ENCODE assay signal across 10 cellular contexts in the genomic region with DNA sequence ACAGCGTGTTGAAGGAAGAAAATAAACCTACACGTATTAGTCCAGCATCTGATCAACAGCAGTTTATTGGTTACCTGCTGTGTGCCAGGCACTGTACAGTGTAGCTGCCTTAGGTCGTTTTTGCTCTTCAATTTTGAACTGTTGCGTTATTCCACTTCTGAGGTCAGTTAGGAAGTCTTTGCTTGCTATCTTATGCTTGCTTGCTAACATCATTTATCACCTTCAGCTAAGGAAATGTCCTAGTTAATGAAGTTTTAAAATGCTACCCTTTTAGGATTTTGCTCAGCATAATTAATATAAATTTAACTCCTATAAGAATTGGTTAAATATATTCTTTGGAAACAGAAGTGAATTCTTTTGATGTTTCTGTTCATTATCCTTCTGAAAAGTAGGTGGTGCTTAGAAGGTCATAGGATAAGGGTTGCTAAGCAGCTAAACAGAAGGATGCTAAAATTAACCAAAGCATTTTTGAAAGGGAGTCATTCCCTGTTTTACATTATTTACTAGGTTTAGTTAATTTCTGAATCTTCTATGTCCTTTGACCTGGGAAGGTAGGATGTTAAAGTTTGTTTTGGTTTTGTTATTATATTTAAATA. TPM values are rescaled to one million over a fixed set of nuclear protein-coding genes. Genes with fewer than 3 reads are reported as not detected.
DNase-seq lines count a peak whose midpoint lies in the region; ATAC-seq and TF ChIP-seq lines count a peak whose summit lies in the region.
"Had no signal": no experiment of that assay in that cellular context is flagged by ENCODE, and none has a peak within 500 bp of the region (broad histone marks: within the 10 kb centered on the region; RNA-seq: fewer than 3 reads in every experiment).

No MANE protein-coding gene starts in this region.

- H3K4me2 ChIP-seq in BLaER1 treated with 17β-estradiol and CSF1 and Interleukin-3, amounts not matched to agents 10 nM and 100 nM = peak overlapping the region; percentile 74 to 94 (median 90)

- peaks cover 0 to 32% (median 3%) of the 10 kb centered on the region in 11 experiments; a peak in 5 of 22 replicates for H3K36me3 ChIP-seq in BLaER1 treated with 17β-estradiol and CSF1 and Interleukin-3, amounts not matched to agents 10 nM and 100 nM
- peaks cover 0 to 16% (median 0%) of the 10 kb centered on the region in 3 experiments for H3K36me3 ChIP-seq in naive thymus-derived CD4-positive, alpha-beta T cell (ENCODE audit: control insufficient read depth in 2 of 3, insufficient read depth in 3 of 3, low read length in 3 of 3)
- H3K36me3 ChIP-seq: transverse colon had no signal

- intact Hi-C loops in Calu3 (cut with micrococcal nuclease; ENCODE audit: unreplicated experiment) = loop anchor here (5.0 kb wide), 2 partner anchors 49 to 131 kb away; no protein-coding TSS in a partner anchor
- intact Hi-C loops in activated B cell treated with CpG ODN at 0.5 μM for 24 hours (cut with micrococcal nuclease) = no loop called here
- intact Hi-C loops in naive thymus-derived CD4-positive, alpha-beta T cell (cut with micrococcal nuclease) = loop anchor here (5.0 to 10.0 kb wide), 2 partner anchors 76 to 274 kb away; partner anchors contain the start of genes CAGE1 (in 1 of the 2) and RIOK1 (in 1 of the 2)
- intact Hi-C loops in posterior cingulate gyrus (cut with DNase I) = no loop called here

- peaks cover 63 to 76% (median 73%) of the 10 kb centered on the region in 10 experiments for H3K4me1 ChIP-seq in BLaER1 treated with 17β-estradiol and CSF1 and Interleukin-3, amounts not matched to agents 10 nM and 100 nM
- H3K4me1 ChIP-seq in naive thymus-derived CD4-positive, alpha-beta T cell (ENCODE audit: control insufficient read depth in 2 of 2, insufficient read depth in 2 of 2, low read length in 2 of 2) = peaks cover 13 to 52% of the 10 kb centered on the region in 2 donors

- TF ChIP-seq CTCF in Calu3 (IDR thresholded peaks at IDR 0.05; ENCODE audit: unreplicated experiment) (no peak), activated B cell treated with CpG ODN at 0.5 μM for 24 hours (IDR thresholded peaks at IDR 0.05) (no peak)

- no peaks in the 10 kb centered on the region for H3K9me3 ChIP-seq in BLaER1 treated with 17β-estradiol and CSF1 and Interleukin-3, amounts not matched to agents 10 nM and 100 nM (replicated peaks in 1 of 11)
- no peaks in the 10 kb centered on the region for H3K9me3 ChIP-seq in naive thymus-derived CD4-positive, alpha-beta T cell (ENCODE audit: control insufficient read depth in 2 of 3, low read length in 3 of 3)
- H3K9me3 ChIP-seq: transverse colon had no signal

- H3K4me3 Mint-ChIP-seq in Calu3 (ENCODE audit: low read depth, unreplicated experiment) (peak overlapping the region; percentile 80), activated B cell treated with CpG ODN at 0.5 μM for 24 hours (no peak overlapping the region)
- H3K4me3 Mint-ChIP-seq in naive thymus-derived CD4-positive, alpha-beta T cell = peak overlapping the region in 5 of 10 donors; percentile 86 to 98 (median 96)

- no TSS peak for BruUV-seq in Calu3 (replicated peaks; lab: Mats Ljungman, UMichigan)

- H3K36me3 Mint-ChIP-seq in Calu3 (ENCODE audit: insufficient read depth, unreplicated experiment) = peaks cover 56% of the 10 kb centered on the region
- H3K36me3 Mint-ChIP-seq in activated B cell treated with CpG ODN at 0.5 μM for 24 hours (ENCODE audit: low read depth) = peaks cover 16% of the 10 kb centered on the region
- H3K36me3 Mint-ChIP-seq in naive thymus-derived CD4-positive, alpha-beta T cell = peaks cover 0 to 3% (median 0%) of the 10 kb centered on the region in 5 donors

- H3K27ac ChIP-seq in BLaER1 treated with 17β-estradiol and CSF1 and Interleukin-3, amounts not matched to agents 10 nM and 100 nM = no peak overlapping the region
- peak overlapping the region; percentile 82 for H3K27ac ChIP-seq in naive thymus-derived CD4-positive, alpha-beta T cell (ENCODE audit: low read depth, low read length)

- H3K27me3 ChIP-seq in BLaER1 treated with 17β-estradiol and CSF1 and Interleukin-3, amounts not matched to agents 10 nM and 100 nM = no peaks in the 10 kb centered on the region
- no peaks in the 10 kb centered on the region for H3K27me3 ChIP-seq in naive thymus-derived CD4-positive, alpha-beta T cell (ENCODE audit: control insufficient read depth in 2 of 2, insufficient read depth in 2 of 2, low read length in 2 of 2)
- H3K27me3 ChIP-seq: transverse colon had no signal

- peak overlapping the region in 3 of 10 experiments; percentile 85 to 98 (median 92); a peak in 5 of 20 replicates for H3K4me3 ChIP-seq in BLaER1 treated with 17β-estradiol and CSF1 and Interleukin-3, amounts not matched to agents 10 nM and 100 nM
- H3K4me3 ChIP-seq in naive thymus-derived CD4-positive, alpha-beta T cell (ENCODE audit: low read length) = no peak overlapping the region
- H3K4me3 ChIP-seq: transverse colon had no signal

- H3K9ac ChIP-seq in BLaER1 treated with 17β-estradiol and CSF1 and Interleukin-3, amounts not matched to agents 10 nM and 100 nM = peak overlapping the region in 3 of 11 experiments; percentile 8 to 96 (median 91); a peak in 1 of 22 replicates

- ATAC-seq in activated B cell treated with CpG ODN at 0.5 μM for 24 hours (ENCODE audit: low read depth) (no peak), HG03457 (IDR thresholded peaks at IDR 0.05; ENCODE audit: unreplicated experiment) (no peak)
- no peak for ATAC-seq in naive thymus-derived CD4-positive, alpha-beta T cell

- no peak overlapping the region for H3K27ac Mint-ChIP-seq in Calu3 (ENCODE audit: unreplicated experiment)
- peak overlapping the region; percentile 86 for H3K27ac Mint-ChIP-seq in activated B cell treated with CpG ODN at 0.5 μM for 24 hours
- peak overlapping the region in 7 of 9 donors; percentile 85 to 98 (median 93) for H3K27ac Mint-ChIP-seq in naive thymus-derived CD4-positive, alpha-beta T cell

- peaks cover 67 to 71% (median 69%) of the 10 kb centered on the region in 11 experiments for H4K20me1 ChIP-seq in BLaER1 treated with 17β-estradiol and CSF1 and Interleukin-3, amounts not matched to agents 10 nM and 100 nM

- POLR2A ChIA-PET in activated B cell treated with CpG ODN at 0.5 μM for 24 hours (lab: Charles Lee) = interaction anchor here (1.5 to 1.7 kb wide), 2 partner anchors 17 to 24 kb away, joined by 3 to 4 read pairs; no protein-coding TSS in a partner anchor
- POLR2A ChIA-PET in naive thymus-derived CD4-positive, alpha-beta T cell (lab: Charles Lee) = interaction anchor here (1.0 to 10.7 kb wide), 6 partner anchors 17 to 58 kb away, joined by 3 to 99 read pairs (median 18); no protein-coding TSS in a partner anchor

- H3K4me1 Mint-ChIP-seq in Calu3 (ENCODE audit: low read depth, unreplicated experiment) = peaks cover 24% of the 10 kb centered on the region
- peaks cover 70% of the 10 kb centered on the region for H3K4me1 Mint-ChIP-seq in activated B cell treated with CpG ODN at 0.5 μM for 24 hours
- peaks cover 47 to 74% (median 68%) of the 10 kb centered on the region in 7 donors for H3K4me1 Mint-ChIP-seq in naive thymus-derived CD4-positive, alpha-beta T cell

- CTCF ChIA-PET in Calu3 (lab: Charles Lee) = no interaction called here
- CTCF ChIA-PET in activated B cell treated with CpG ODN at 0.5 μM for 24 hours (lab: Charles Lee) = no interaction called here
- CTCF ChIA-PET in naive thymus-derived CD4-positive, alpha-beta T cell (lab: Charles Lee) = interaction anchor here (0.6 to 2.1 kb wide), 3 partner anchors 17 to 51 kb away, joined by 3 to 8 read pairs (median 5); no protein-coding TSS in a partner anchor

- no peak for DNase-seq in Calu3
- DNase-seq in activated B cell treated with CpG ODN at 0.5 μM for 24 hours = no peak
- DNase-seq in naive thymus-derived CD4-positive, alpha-beta T cell = no peak
- DNase-seq in posterior cingulate gyrus = no peak
- no peak for DNase-seq in KBM-7
- no peak for DNase-seq in NCI-H226
- DNase-seq: NCI-H2081, transverse colon had no signal

- no peaks in the 10 kb centered on the region for H3K9me3 Mint-ChIP-seq in Calu3 (ENCODE audit: low read depth, unreplicated experiment)
- no peaks in the 10 kb centered on the region for H3K9me3 Mint-ChIP-seq in activated B cell treated with CpG ODN at 0.5 μM for 24 hours
- no peaks in the 10 kb centered on the region for H3K9me3 Mint-ChIP-seq in naive thymus-derived CD4-positive, alpha-beta T cell

- H3K27me3 Mint-ChIP-seq in Calu3 (ENCODE audit: unreplicated experiment) (no peaks in the 10 kb centered on the region), activated B cell treated with CpG ODN at 0.5 μM for 24 hours (no peaks in the 10 kb centered on the region)
- peaks cover 0 to under 1% (median 0%) of the 10 kb centered on the region in 5 donors for H3K27me3 Mint-ChIP-seq in naive thymus-derived CD4-positive, alpha-beta T cell

- in situ Hi-C loops in KBM-7 (cut with MboI; ENCODE audit: low pct_unique_long_range_greater_than_20kb, low sequenced_read_pairs) = no loop called here

RNA-seq across cellular contexts. Expression of gene RREB1, which starts 3.4 kb away (rescaled TPM):
- total RNA-seq in Calu3 (2022) = 38.4 and 42.9 TPM in 2 replicates
- 62.2 and 67.7 TPM in 2 replicates for total RNA-seq in activated B cell treated with CpG ODN at 0.5 μM for 24 hours
- 10 to 100 TPM; 28.3 to 56.7 (median 51.6) TPM for total RNA-seq in naive thymus-derived CD4-positive, alpha-beta T cell
- polyA plus RNA-seq in naive thymus-derived CD4-positive, alpha-beta T cell = 10 to 100 TPM in 1 of 2 donors, 1 to 10 TPM in 1; 4.2 to 10.0 TPM

Comparison
In these comparisons a context has a peak if more than half of its experiments do, and no peak if none do; other contexts are left out.
1. intact Hi-C loops: an anchor here in Calu3 (5.0 kb wide) and naive thymus-derived CD4-positive, alpha-beta T cell (5.0 to 10.0 kb wide); none called in activated B cell treated with CpG ODN at 0.5 μM for 24 hours and posterior cingulate gyrus.